Comparison of ENCODE assay signal across 17 cellular contexts in the genomic region with DNA sequence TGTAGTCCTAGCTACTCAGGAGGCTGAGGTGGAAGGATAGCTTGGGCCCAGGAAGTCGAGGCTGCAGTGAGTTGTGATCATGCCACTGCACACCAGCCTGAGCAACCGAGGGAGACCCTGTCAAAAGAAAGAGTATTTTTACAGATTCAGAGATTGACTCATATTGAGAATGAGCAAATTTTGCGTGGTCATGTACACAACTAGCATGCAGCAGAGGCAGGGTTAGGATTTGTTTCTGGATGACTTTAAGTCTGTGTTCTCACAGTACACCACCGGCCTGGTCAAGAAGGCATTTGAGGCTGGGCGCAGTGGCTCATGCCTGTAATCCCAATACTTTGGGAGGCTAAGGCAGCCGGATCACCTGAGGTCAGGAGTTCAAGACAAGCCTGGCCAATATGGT. TPM values are rescaled to one million over a fixed set of nuclear protein-coding genes. Genes with fewer than 3 reads are reported as not detected.
DNase-seq lines count a peak whose midpoint lies in the region; ATAC-seq and TF ChIP-seq lines count a peak whose summit lies in the region.
"Had no signal": no experiment of that assay in that cellular context is flagged by ENCODE, and none has a peak within 500 bp of the region (broad histone marks: within the 10 kb centered on the region; RNA-seq: fewer than 3 reads in every experiment).

No MANE protein-coding gene starts in this region.

- H3K4me3 ChIP-seq in GM23248, result no peak overlapping the region
- H3K4me3 ChIP-seq in tibial nerve, result no peak overlapping the region
- H3K4me3 ChIP-seq: heart right ventricle had no signal

- no peak for TF ChIP-seq CTCF in tibial nerve (IDR thresholded peaks at IDR 0.05)

- no peak overlapping the region for H3K4me2 ChIP-seq in GM23248 (ENCODE audit: unreplicated experiment)

- in situ Hi-C loops in GM23248 (cut with MboI), result no loop called here

- H3K9me3 ChIP-seq in GM23248 (ENCODE audit: low read depth) (no peaks in the 10 kb centered on the region), tibial nerve (no peaks in the 10 kb centered on the region)
- H3K9me3 ChIP-seq: heart right ventricle had no signal

- WGBS in GM23248 (ENCODE audit: low coverage in 1 of 2, low lambda C conversion rate in 2 of 2, missing lambda C conversion rate in 2 of 2), 2 experiments, result 94% methylated on average over 6 of the region's 6 CpGs
- 87 to 98% methylated on average over 6 of the region's 6 CpGs for whole genome bisulfite sequencing in tibial nerve, 2 donors

- 0 out of 2 replicates have a peak, but pooled peaks cover 5% of the 10 kb centered on the region for H3F3A ChIP-seq in GM23248 (ENCODE audit: insufficient read depth)

- no peaks in the 10 kb centered on the region for H3K9me2 ChIP-seq in GM23248 (ENCODE audit: insufficient read depth)

- H2AFZ ChIP-seq in GM23248, result no peak overlapping the region

- TF ChIP-seq EP300 in tibial nerve (IDR thresholded peaks at IDR 0.05), result no peak

- ATAC-seq in GM18517 (IDR thresholded peaks at IDR 0.05; ENCODE audit: unreplicated experiment) (peak; percentile 72), GM19463 (IDR thresholded peaks at IDR 0.05; ENCODE audit: unreplicated experiment) (peak; percentile 71), HG02798 (IDR thresholded peaks at IDR 0.05; ENCODE audit: poor library complexity, unreplicated experiment) (peak; percentile 47), HG03432 (IDR thresholded peaks at IDR 0.05; ENCODE audit: unreplicated experiment) (peak; percentile 74)
- ATAC-seq: heart right ventricle, natural killer cell had no signal

- H3K27me3 ChIP-seq in GM23248 (replicated peaks; ENCODE audit: insufficient read depth), result no peaks in the 10 kb centered on the region
- no peaks in the 10 kb centered on the region for H3K27me3 ChIP-seq in tibial nerve
- H3K27me3 ChIP-seq: heart right ventricle had no signal

- no peak for TF ChIP-seq POLR2A in tibial nerve (IDR thresholded peaks at IDR 0.05)

- no peak overlapping the region for H3K9ac ChIP-seq in GM23248

- no peaks in the 10 kb centered on the region for H3K79me2 ChIP-seq in GM23248 (ENCODE audit: insufficient read depth)

- no peaks in the 10 kb centered on the region for H3K36me3 ChIP-seq in GM23248 (ENCODE audit: low read depth)
- H3K36me3 ChIP-seq in tibial nerve, result no peaks in the 10 kb centered on the region
- H3K36me3 ChIP-seq: heart right ventricle had no signal

- H4K20me1 ChIP-seq in GM23248 (ENCODE audit: insufficient read depth), result no peaks in the 10 kb centered on the region

- DNase-seq in GM23248 (no peak), tibial nerve (ENCODE audit: low spot score in 2 of 2) (no peak), ecto neural progenitor cell (ENCODE audit: low spot score) (no peak)
- no peak for DNase-seq in activated T-cell treated with anti-CD3 and anti-CD28 coated beads, Interleukin-2, amount 50 U/mL, for 48 hours
- DNase-seq: activated CD4-positive, CD25-positive, alpha-beta regulatory T cell; caudate nucleus; COR-L47; H7; heart right ventricle; mammary epithelial cell; natural killer cell; NCI-H2171 treated with DMSO at 0.1 percent for 48 hours; stimulated activated CD4-positive, alpha-beta T cell treated with anti-CD3 and anti-CD28 coated beads, Interleukin-2, amount 100 ng/mL, for 48 hours had no signal

- H3K4me1 ChIP-seq in GM23248 (ENCODE audit: insufficient read depth), result peaks cover 9% of the 10 kb centered on the region
- peaks cover 0 to 43% (median 13%) of the 10 kb centered on the region in 4 donors for H3K4me1 ChIP-seq in tibial nerve

- H3K27ac ChIP-seq in GM23248 (no peak overlapping the region), tibial nerve (no peak overlapping the region)
- H3K27ac ChIP-seq: heart right ventricle had no signal

RNA-seq across cellular contexts. Expression of a gene that starts 44.8 kb away (rescaled TPM):
- total RNA-seq in GM23248 (2014; rRNA removed; shearing (Covaris generic)), result 9.9 and 10.4 TPM in 2 replicates
- 14.7 and 15.5 TPM in 2 replicates for polyA plus RNA-seq in GM23248 (2016; fragmentation: Nextera tagmentation; extraction: Ambion mirVana)
- total RNA-seq in tibial nerve, result 10 to 100 TPM; 20.4 to 25.6 (median 24.7) TPM
